In genomic region chr14:68974759-68975347, GRCh38 we compare ENCODE assay signal across 9 cellular contexts. TPM values are rescaled to one million over a fixed set of nuclear protein-coding genes. Genes with fewer than 3 reads are reported as not detected.
A peak's percentile ranks its signal among the peaks of the same experiment; 100 is the strongest.
DNase-seq lines count a peak whose midpoint lies in the region; ATAC-seq and TF ChIP-seq lines count a peak whose summit lies in the region.
"Had no signal": no experiment of that assay in that cellular context is flagged by ENCODE, and none has a peak within 500 bp of the region (broad histone marks: within the 10 kb centered on the region; RNA-seq: fewer than 3 reads in every experiment).

No MANE protein-coding gene starts in this region.

- H3K56ac ChIP-seq in H9 (ENCODE audit: insufficient read length, low read depth, low read length): no peak overlapping the region

- no peak overlapping the region for H4K8ac ChIP-seq in H9 (replicated peaks; ENCODE audit: insufficient read length, low read depth, low read length)

- TF ChIP-seq EP300 in stomach (IDR thresholded peaks at IDR 0.05): no peak

- no peak for ATAC-seq in GM18520 (IDR thresholded peaks at IDR 0.05; ENCODE audit: unreplicated experiment)
- no peak for ATAC-seq in WTC11
- ATAC-seq: left ventricle myocardium superior had no signal

- 89% methylated on average over 6 of the region's 6 CpGs for WGBS in hepatocyte (ENCODE audit: low lambda C conversion rate, missing lambda C conversion rate)
- WGBS in stomach, 5 donors: 65 to 83% (median 66%) methylated on average over 6 of the region's 6 CpGs
- WGBS in H9 (ENCODE audit: extremely low coverage, insufficient read length, low lambda C conversion rate): no CpG with 5 or more reads among the region's 6 CpGs

- no peak overlapping the region; the same call in 1 of the 2 replicates for H3K14ac ChIP-seq in H9 (ENCODE audit: insufficient read depth, low read length)

- TF ChIP-seq CTCF in HFF-Myc (IDR thresholded peaks at IDR 0.05; ENCODE audit: low read depth, low read length, missing control alignments) (no peak), ascending aorta (IDR thresholded peaks at IDR 0.05) (no peak), hepatocyte (IDR thresholded peaks at IDR 0.05; ENCODE audit: poor library complexity) (no peak), stomach (IDR thresholded peaks at IDR 0.05) (no peak), WTC11 (IDR thresholded peaks at IDR 0.05) (no peak), H9 (conservative IDR thresholded peaks at IDR 0.05) (no peak)

- no peak overlapping the region for H2BK120ac ChIP-seq in H9 (ENCODE audit: low read depth, low read length, poor library complexity, severe bottlenecking)

- no peak overlapping the region for H3K18ac ChIP-seq in H9 (ENCODE audit: insufficient read length, low read depth, low read length)

- DNase-seq in HFF-Myc (ENCODE audit: extremely low read depth, low read depth) (no peak), ascending aorta (ENCODE audit: low spot score in 2 of 2) (no peak), hepatocyte (ENCODE audit: low spot score) (no peak), stomach (no peak), WTC11 (ENCODE audit: low spot score) (no peak), H9 (no peak)
- no peak for DNase-seq in activated effector memory CD4-positive, alpha-beta T cell treated with anti-CD3 and anti-CD28 coated beads, Interleukin-2, amount 50 U/mL, for 16 hours
- DNase-seq: left ventricle myocardium superior had no signal

- H3K4me3 ChIP-seq in HFF-Myc (replicated peaks; ENCODE audit: low read depth, low read length) (peak overlapping the region; percentile 74; the same call in 1 of the 2 replicates), ascending aorta (peak overlapping the region; percentile 78 to 97), hepatocyte (no peak overlapping the region), stomach (peak overlapping the region in 2 of 4 donors; percentile 0 to 69)

- no peak overlapping the region for H3K27ac Mint-ChIP-seq in WTC11
- H3K27ac Mint-ChIP-seq in H9: peak overlapping the region in 1 of 3 experiments; percentile 28; a peak in 1 of 7 replicates

- H3K4ac ChIP-seq in H9 (ENCODE audit: low read depth, low read length): no peak overlapping the region

- peaks cover 35 to 67% of the 10 kb centered on the region in 2 donors for H3K4me1 ChIP-seq in ascending aorta
- peaks cover 39% of the 10 kb centered on the region for H3K4me1 ChIP-seq in hepatocyte (ENCODE audit: insufficient read depth)
- H3K4me1 ChIP-seq in stomach: peaks cover 62 to 82% (median 74%) of the 10 kb centered on the region in 4 donors
- peaks cover 21% of the 10 kb centered on the region for H3K4me1 ChIP-seq in H9 (ENCODE audit: insufficient read depth, low read length)

- H3K9me2 ChIP-seq in hepatocyte (replicated peaks; ENCODE audit: insufficient read depth): no peaks in the 10 kb centered on the region

- POLR2A ChIA-PET in WTC11 (lab: Charles Lee): no interaction called here

- H4K91ac ChIP-seq in H9 (ENCODE audit: insufficient read length, low read depth, low read length): no peak overlapping the region

- H3K27ac ChIP-seq in ascending aorta: peak overlapping the region; percentile 99 to 100
- peak overlapping the region; percentile 59 for H3K27ac ChIP-seq in hepatocyte
- peak overlapping the region; percentile 34 to 98 (median 97) for H3K27ac ChIP-seq in stomach
- H3K27ac ChIP-seq in H9 (ENCODE audit: insufficient read length, low read depth, low read length): no peak overlapping the region

- H3K27me3 Mint-ChIP-seq in WTC11 (ENCODE audit: low read depth) (no peaks in the 10 kb centered on the region), H9 (ENCODE audit: low read depth) (no peaks in the 10 kb centered on the region; the same call in 1 of the 2 replicates)

- no peaks in the 10 kb centered on the region for H3K9me3 Mint-ChIP-seq in WTC11
- no peaks in the 10 kb centered on the region for H3K9me3 Mint-ChIP-seq in H9

- peaks cover 47% of the 10 kb centered on the region for H3K4me1 Mint-ChIP-seq in WTC11
- H3K4me1 Mint-ChIP-seq in H9: peaks cover 55 to 58% of the 10 kb centered on the region in 2 experiments

- peak overlapping the region; percentile 89 for H3K4me2 ChIP-seq in hepatocyte
- H3K4me2 ChIP-seq in H9 (ENCODE audit: insufficient read depth, insufficient read length, low read length): no peak overlapping the region

- H4K5ac ChIP-seq in H9 (ENCODE audit: insufficient read length, low read depth, low read length): no peak overlapping the region

- CTCF ChIA-PET in WTC11 (lab: Charles Lee): interaction anchor here (2.0 kb wide), 1 partner anchor 82 kb away, joined by 5 read pairs; no protein-coding TSS in a partner anchor

- H4K20me1 ChIP-seq in hepatocyte (ENCODE audit: insufficient read depth, poor library complexity, severe bottlenecking): peaks cover 4% of the 10 kb centered on the region
- peaks cover 4% of the 10 kb centered on the region for H4K20me1 ChIP-seq in H9 (ENCODE audit: control insufficient read depth, insufficient read depth, insufficient read length)

- no peak overlapping the region for H3K4me3 Mint-ChIP-seq in WTC11
- H3K4me3 Mint-ChIP-seq in H9: no peak overlapping the region

- no peak overlapping the region for H3K23ac ChIP-seq in H9 (ENCODE audit: insufficient read length, low read depth, low read length)

- no peak overlapping the region for H2AK5ac ChIP-seq in H9 (ENCODE audit: insufficient read length, low read length)

- H3K9me3 ChIP-seq in ascending aorta: no peaks in the 10 kb centered on the region
- no peaks in the 10 kb centered on the region for H3K9me3 ChIP-seq in hepatocyte (ENCODE audit: low read depth)
- H3K9me3 ChIP-seq in stomach: no peaks in the 10 kb centered on the region
- no peaks in the 10 kb centered on the region for H3K9me3 ChIP-seq in H9 (ENCODE audit: control insufficient read depth, low read depth, low read length)

- H2BK20ac ChIP-seq in H9 (ENCODE audit: low read depth, low read length, poor library complexity, severe bottlenecking): no peak overlapping the region

- H3T11ph ChIP-seq in H9 (ENCODE audit: low read length): no peak overlapping the region

- no peak overlapping the region for H2BK5ac ChIP-seq in H9 (ENCODE audit: insufficient read length, low read length)

- peaks cover 11% of the 10 kb centered on the region for H3K79me1 ChIP-seq in H9 (ENCODE audit: insufficient read depth, low read depth, low read length, poor library complexity, severe bottlenecking)

- H2BK12ac ChIP-seq in H9 (ENCODE audit: insufficient read length, low read depth, low read length): no peak overlapping the region

- H3K9ac ChIP-seq in H9 (ENCODE audit: extremely low read depth, insufficient read length, low read length): no peak overlapping the region

- H3K79me2 ChIP-seq in hepatocyte (peaks cover 87% of the 10 kb centered on the region), H9 (ENCODE audit: insufficient read depth, low read length) (peaks cover 69% of the 10 kb centered on the region)

- H3K23me2 ChIP-seq in H9 (ENCODE audit: insufficient read length, low read depth, low read length, poor library complexity, severe bottlenecking): peaks cover 11% of the 10 kb centered on the region

- TF ChIP-seq POLR2A in stomach (IDR thresholded peaks at IDR 0.05): no peak

- no peak overlapping the region for H2AFZ ChIP-seq in hepatocyte
- H2AFZ ChIP-seq in H9 (ENCODE audit: low read length): no peak overlapping the region

- H2BK15ac ChIP-seq in H9 (ENCODE audit: low read depth, low read length): no peak overlapping the region

- no peaks in the 10 kb centered on the region for H3K27me3 ChIP-seq in ascending aorta
- no peaks in the 10 kb centered on the region for H3K27me3 ChIP-seq in hepatocyte
- no peaks in the 10 kb centered on the region for H3K27me3 ChIP-seq in stomach
- no peaks in the 10 kb centered on the region for H3K27me3 ChIP-seq in H9 (ENCODE audit: insufficient read depth, low read length)

- H3K36me3 Mint-ChIP-seq in WTC11 (peaks cover 32% of the 10 kb centered on the region), H9 (ENCODE audit: insufficient read depth in 1 of 3, low read depth in 3 of 3) (peaks cover 30 to 60% (median 50%) of the 10 kb centered on the region in 3 experiments)

- H3K36me3 ChIP-seq in ascending aorta (peaks cover 27 to 51% of the 10 kb centered on the region in 2 donors), hepatocyte (replicated peaks; ENCODE audit: insufficient read depth, low read depth) (no peaks in the 10 kb centered on the region), stomach (peaks cover 4 to 42% (median 20%) of the 10 kb centered on the region in 4 donors)

- intact Hi-C loops in ascending aorta (cut with DNase I): loop anchor here (10.0 kb wide), 1 partner anchor 60 kb away; no protein-coding TSS in a partner anchor
- intact Hi-C loops in stomach (cut with DNase I; ENCODE audit: low total_unique reads): no loop called here

TF ChIP-seq in WTC11, 78 proteins besides CTCF, POLR2A, EP300 and RAD21 (continues in another document):
- TF ChIP-seq PREB (CRISPR knock-in tag; IDR thresholded peaks at IDR 0.05; ENCODE audit: borderline replicate concordance) (no peak), ZNF425 (CRISPR knock-in tag; conservative IDR thresholded peaks at IDR 0.05) (no peak)

RNA-seq across cellular contexts. Expression of gene ACTN1, which starts 4.2 kb away (rescaled TPM):
- total RNA-seq in ascending aorta (814 TPM), hepatocyte (82.2 and 88.0 TPM in 2 replicates), stomach (100 to 1,000 TPM; 191 to 504 (median 237) TPM), WTC11 (2021) (196 to 198 TPM (median 197 TPM) in 3 replicates), H9 (2021) (218 and 219 TPM in 2 replicates)
- polyA plus RNA-seq in hepatocyte (157 and 163 TPM in 2 replicates), stomach (10 to 100 TPM; 25.7 to 87.7 (median 43.6) TPM)
